In genomic region chr1:30887485-30888315, GRCh38 we compare ENCODE assay signal across 11 cellular contexts. TPM values are rescaled to one million over a fixed set of nuclear protein-coding genes. Genes with fewer than 3 reads are reported as not detected.
DNase-seq lines count a peak whose midpoint lies in the region; ATAC-seq lines count a peak whose summit lies in the region.
"Had no signal": no experiment of that assay in that cellular context is flagged by ENCODE, and none has a peak within 500 bp of the region (broad histone marks: within the 10 kb centered on the region; RNA-seq: fewer than 3 reads in every experiment).

No MANE protein-coding gene starts in this region.

- H2BK120ac ChIP-seq in mesendoderm (ENCODE audit: low read depth, low read length), result no peak overlapping the region

- H3K4ac ChIP-seq in mesendoderm (ENCODE audit: low read depth, low read length), result peak overlapping the region; percentile 1

- no peak overlapping the region for H3K4me2 ChIP-seq in mesendoderm (ENCODE audit: low read length)

- no peaks in the 10 kb centered on the region for H3K27me3 ChIP-seq in mesendoderm (ENCODE audit: insufficient read depth, low read length, poor library complexity)

- peak; percentile 20 for ATAC-seq in Right ventricle myocardium inferior
- no peak for ATAC-seq in stimulated activated memory B cell treated with anti-CD40 and anti-IgM and Interleukin-4, amounts not matched to agents 10 μg/mL and 1 μg/mL and 100 μg/mL, for 72 hours

- H3K27ac ChIP-seq in cingulate gyrus (ENCODE audit: low read depth, low read length) (peak overlapping the region; percentile 74), mesendoderm (ENCODE audit: low read depth, low read length) (peak overlapping the region; percentile 3)

- intact Hi-C loops in Right ventricle myocardium inferior (cut with DNase I), result loop anchor here (5.0 kb wide), 1 partner anchor 35 kb away; no protein-coding TSS in a partner anchor
- intact Hi-C loops in cardiac septum (cut with DNase I), result loop anchor here (5.0 kb wide), 1 partner anchor 65 kb away; no protein-coding TSS in a partner anchor

- no peak overlapping the region for H2BK5ac ChIP-seq in mesendoderm (ENCODE audit: low read length)

- H3K56ac ChIP-seq in mesendoderm (ENCODE audit: low read length), result peak overlapping the region; percentile 66

- H3K4me1 Mint-ChIP-seq in stimulated activated memory B cell treated with anti-CD40 and anti-IgM and Interleukin-4, amounts not matched to agents 10 μg/mL and 1 μg/mL and 100 μg/mL, for 72 hours, result peaks cover 12% of the 10 kb centered on the region
- H3K4me1 Mint-ChIP-seq: activated naive CD4-positive, alpha-beta T cell treated with anti-CD3 and anti-CD28 coated beads, Interleukin-2, amount 50 U/mL, for 24 hours had no signal

- no peak overlapping the region for H3K4me3 Mint-ChIP-seq in stimulated activated memory B cell treated with anti-CD40 and anti-IgM and Interleukin-4, amounts not matched to agents 10 μg/mL and 1 μg/mL and 100 μg/mL, for 72 hours
- H3K4me3 Mint-ChIP-seq: activated naive CD4-positive, alpha-beta T cell treated with anti-CD3 and anti-CD28 coated beads, Interleukin-2, amount 50 U/mL, for 24 hours; B cell had no signal

- H3K4me1 ChIP-seq in mesendoderm (ENCODE audit: control insufficient read depth, low read depth, low read length), result no peaks in the 10 kb centered on the region

- no peak overlapping the region for H4K8ac ChIP-seq in mesendoderm (ENCODE audit: low read depth, low read length)

- DNase-seq in Right ventricle myocardium inferior (ENCODE audit: missing footprints), result peak; percentile 53
- DNase-seq in cardiac septum (ENCODE audit: low spot score), result no peak
- DNase-seq in mesendoderm, result peak; percentile 75
- no peak for DNase-seq in G401 (ENCODE audit: low spot score)
- no peak for DNase-seq in SKM-1 (lab: John Stamatoyannopoulos, UW; ENCODE audit: unreplicated experiment)
- no peak for DNase-seq in NCI-H524 (lab: John Stamatoyannopoulos, UW)
- DNase-seq: NCI-H226 had no signal

- in situ Hi-C loops in G401 (cut with HindIII; ENCODE audit: low sequenced_read_pairs), result no loop called here

- H3K18ac ChIP-seq in mesendoderm (ENCODE audit: low read length), result peak overlapping the region; percentile 0

- H3K9ac ChIP-seq in mesendoderm (ENCODE audit: low read length), result peak overlapping the region; percentile 8

- H3K4me3 ChIP-seq in mesendoderm (ENCODE audit: low read length), result no peak overlapping the region

- no peak overlapping the region for H2BK15ac ChIP-seq in mesendoderm (replicated peaks; ENCODE audit: low read depth)

- no peaks in the 10 kb centered on the region for H3K79me1 ChIP-seq in mesendoderm (ENCODE audit: low read length)

- H4K5ac ChIP-seq in mesendoderm (ENCODE audit: low read length), result no peak overlapping the region

- no peaks in the 10 kb centered on the region for H3K9me3 Mint-ChIP-seq in stimulated activated memory B cell treated with anti-CD40 and anti-IgM and Interleukin-4, amounts not matched to agents 10 μg/mL and 1 μg/mL and 100 μg/mL, for 72 hours
- H3K9me3 Mint-ChIP-seq: activated naive CD4-positive, alpha-beta T cell treated with anti-CD3 and anti-CD28 coated beads, Interleukin-2, amount 50 U/mL, for 24 hours had no signal

- no peak overlapping the region for H3K27ac Mint-ChIP-seq in stimulated activated memory B cell treated with anti-CD40 and anti-IgM and Interleukin-4, amounts not matched to agents 10 μg/mL and 1 μg/mL and 100 μg/mL, for 72 hours
- H3K27ac Mint-ChIP-seq: activated naive CD4-positive, alpha-beta T cell treated with anti-CD3 and anti-CD28 coated beads, Interleukin-2, amount 50 U/mL, for 24 hours; B cell had no signal

- H3K79me2 ChIP-seq in mesendoderm (ENCODE audit: control insufficient read depth, insufficient read depth, low read length), result no peaks in the 10 kb centered on the region

- H3K36me3 ChIP-seq in mesendoderm (ENCODE audit: control insufficient read depth, insufficient read depth, low read length), result no peaks in the 10 kb centered on the region

- WGBS in mesendoderm (ENCODE audit: extremely low coverage, insufficient coverage, low lambda C conversion rate), result no CpG with 5 or more reads among the region's 10 CpGs

- no peaks in the 10 kb centered on the region for H3K36me3 Mint-ChIP-seq in stimulated activated memory B cell treated with anti-CD40 and anti-IgM and Interleukin-4, amounts not matched to agents 10 μg/mL and 1 μg/mL and 100 μg/mL, for 72 hours
- H3K36me3 Mint-ChIP-seq: activated naive CD4-positive, alpha-beta T cell treated with anti-CD3 and anti-CD28 coated beads, Interleukin-2, amount 50 U/mL, for 24 hours had no signal

- peaks cover 81% of the 10 kb centered on the region for H3K27me3 Mint-ChIP-seq in stimulated activated memory B cell treated with anti-CD40 and anti-IgM and Interleukin-4, amounts not matched to agents 10 μg/mL and 1 μg/mL and 100 μg/mL, for 72 hours

- no peak overlapping the region for H2AK5ac ChIP-seq in mesendoderm (ENCODE audit: low read length)

- H3K23ac ChIP-seq in mesendoderm (ENCODE audit: low read length), result no peak overlapping the region

RNA-seq across cellular contexts. Expression of gene SDC3, which starts 20.9 kb away (rescaled TPM):
- total RNA-seq in Right ventricle myocardium inferior (28.5 TPM), cardiac septum (29.7 TPM)
- polyA plus RNA-seq in mesendoderm (2013, experiment 1 of 2), result 18.5 TPM
- 20.4 TPM for polyA plus RNA-seq in mesendoderm (2013, experiment 2 of 2)
- total RNA-seq in G401 (2014; rRNA removed; shearing (Covaris generic)), result 23.0 and 26.6 TPM in 2 replicates

Comparison
In these comparisons a context has a peak if more than half of its experiments do, and no peak if none do; other contexts are left out.
1. DNase-seq: peak in Right ventricle myocardium inferior (single experiment) and mesendoderm (single experiment); none in cardiac septum (single experiment), G401 (single experiment), SKM-1 (single experiment) and NCI-H524 (0 of 2).